ENCODE assay signal across 8 cellular contexts in the genomic region with DNA sequence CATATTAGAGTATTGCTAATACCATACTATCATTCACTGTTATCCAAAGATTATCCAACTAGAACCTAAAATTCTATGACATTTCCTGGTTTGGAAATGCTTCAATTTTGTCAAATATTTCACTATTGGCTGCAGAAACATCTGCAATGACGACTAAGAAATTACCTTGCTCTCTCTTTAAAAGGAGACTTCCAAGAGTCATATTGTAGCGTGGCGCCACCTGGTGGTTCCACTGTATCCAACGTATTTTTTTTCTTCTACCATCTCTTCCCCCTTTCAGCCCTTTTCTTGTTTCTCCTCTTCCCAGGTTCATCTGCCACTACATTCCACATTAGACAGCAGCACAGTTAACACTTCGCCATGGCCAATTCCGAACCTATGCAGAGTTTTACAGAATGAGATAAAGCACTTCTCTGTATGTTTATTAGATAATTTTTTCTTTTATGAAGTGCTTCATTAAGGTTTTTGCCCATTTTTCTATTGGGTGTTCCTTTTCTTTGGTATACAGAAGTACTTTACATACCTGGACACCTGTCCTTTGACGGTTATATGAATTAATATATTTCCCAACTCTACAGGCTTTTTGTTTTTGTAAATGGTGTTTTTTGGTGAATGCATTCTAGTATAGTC.
DNase-seq lines count a peak whose midpoint lies in the region; ATAC-seq and TF ChIP-seq lines count a peak whose summit lies in the region.

No MANE protein-coding gene starts in this region.

- H3K27ac ChIP-seq in SJCRH30: no peak overlapping the region
- no peak overlapping the region for H3K27ac ChIP-seq in ovary
- no peak overlapping the region for H3K27ac ChIP-seq in tibial artery

- peak; percentile 26 for ATAC-seq in GM21619 (IDR thresholded peaks at IDR 0.05; ENCODE audit: unreplicated experiment)

- no peak for TF ChIP-seq EP300 in ovary (IDR thresholded peaks at IDR 0.05)

- intact Hi-C loops in ovary (cut with DNase I) (loop anchor here in 2 of 4 donors (5.0 to 10.0 kb wide), 2 partner anchors 250 to 253 kb away; partner anchors contain the start of gene HINT1 (in 2 of the 2)), tibial artery (cut with DNase I; ENCODE audit: low total_unique reads) (loop anchor here (10.0 kb wide), 2 partner anchors 253 to 1523 kb away; partner anchors contain the start of gene HINT1)

- 14 to 20% (median 16%) methylated on average over 7 of the region's 7 CpGs for WGBS in ovary, 3 donors

- H3K4me3 ChIP-seq in SJCRH30 (no peak overlapping the region), ovary (no peak overlapping the region), tibial artery (no peak overlapping the region)

- peak; percentile 87 for TF ChIP-seq CTCF in LNCAP (IDR thresholded peaks at IDR 0.05)
- TF ChIP-seq CTCF in ovary (IDR thresholded peaks at IDR 0.05): peak; percentile 50 to 68 (median 63)
- TF ChIP-seq CTCF in tibial artery (IDR thresholded peaks at IDR 0.05): peak; percentile 80 to 84

- H3K9me3 ChIP-seq in SJCRH30 (replicated peaks) (no peaks in the 10 kb centered on the region), ovary (no peaks in the 10 kb centered on the region), tibial artery (no peaks in the 10 kb centered on the region)

- DNase-seq in DMS53 treated with DMSO at 0.1 percent for 48 hours (lab: John Stamatoyannopoulos, UW; ENCODE audit: unreplicated experiment) (peak; percentile 74), SJCRH30 (peak; percentile 65 to 87), foreskin melanocyte (peak; percentile 45), ovary (peak; percentile 69 to 85 (median 83)), tibial artery (peak; percentile 63 to 83)
- DNase-seq in activated effector memory CD4-positive, alpha-beta T cell treated with anti-CD3 and anti-CD28 coated beads, Interleukin-2, amount 50 U/mL, for 16 hours: peak; percentile 93

- H3K36me3 ChIP-seq in SJCRH30 (no peaks in the 10 kb centered on the region), ovary (no peaks in the 10 kb centered on the region), tibial artery (peaks cover 0 to 6% (median 5%) of the 10 kb centered on the region in 3 donors)

- no peak for TF ChIP-seq POLR2A in ovary (IDR thresholded peaks at IDR 0.05)

- H3K4me1 ChIP-seq in SJCRH30: no peaks in the 10 kb centered on the region
- H3K4me1 ChIP-seq in ovary (ENCODE audit: insufficient read depth): no peaks in the 10 kb centered on the region
- no peaks in the 10 kb centered on the region for H3K4me1 ChIP-seq in tibial artery

- H3K27me3 ChIP-seq in SJCRH30: no peaks in the 10 kb centered on the region
- H3K27me3 ChIP-seq in ovary: no peaks in the 10 kb centered on the region
- no peaks in the 10 kb centered on the region for H3K27me3 ChIP-seq in tibial artery
